ENCODE assay signal across 22 cellular contexts in the genomic region with DNA sequence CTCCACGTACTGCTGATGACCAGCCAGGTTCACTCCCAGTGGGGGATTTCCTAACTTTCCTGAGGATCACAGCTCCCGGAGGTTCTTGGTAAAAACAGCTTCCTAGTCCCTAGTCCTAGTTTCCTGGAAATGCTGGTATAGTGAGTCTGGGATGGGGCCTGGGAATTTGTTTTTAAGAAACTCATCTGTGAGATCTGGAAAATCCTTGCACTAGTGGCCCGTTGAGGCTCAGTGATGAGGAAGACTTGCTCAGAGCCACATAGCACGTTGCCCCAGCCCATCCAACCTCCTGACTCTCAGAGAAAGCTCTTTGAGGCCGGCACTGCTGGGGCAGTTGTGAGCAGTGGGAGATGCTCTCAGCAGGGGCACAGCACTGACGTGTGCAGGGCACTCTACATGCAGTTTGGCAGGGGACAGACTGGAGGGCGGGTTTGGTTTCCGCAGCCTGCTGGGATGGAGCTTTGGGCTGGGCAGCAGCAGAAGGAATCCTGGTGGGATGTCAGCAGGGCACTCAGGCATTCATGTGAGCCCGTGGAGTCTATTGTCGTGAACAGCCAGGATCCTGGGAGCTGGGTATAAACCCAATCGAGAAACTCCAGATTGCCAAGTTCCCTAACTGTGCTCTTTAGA. TPM values are rescaled to one million over a fixed set of nuclear protein-coding genes. Genes with fewer than 3 reads are reported as not detected.
DNase-seq lines count a peak whose midpoint lies in the region; TF ChIP-seq lines count a peak whose summit lies in the region.
"Had no signal": no experiment of that assay in that cellular context is flagged by ENCODE, and none has a peak within 500 bp of the region (broad histone marks: within the 10 kb centered on the region; RNA-seq: fewer than 3 reads in every experiment).

No MANE protein-coding gene starts in this region.

- no peaks in the 10 kb centered on the region for H3K27me3 ChIP-seq in HUES48 (ENCODE audit: control insufficient read depth, insufficient read depth, low read length)
- no peaks in the 10 kb centered on the region for H3K27me3 ChIP-seq in endodermal cell (ENCODE audit: control insufficient read depth, insufficient read depth, low read length, poor library complexity, severe bottlenecking)
- H3K27me3 ChIP-seq in trophoblast cell (ENCODE audit: insufficient read depth, low read length): no peaks in the 10 kb centered on the region

- no peak overlapping the region for H2AK5ac ChIP-seq in trophoblast cell (ENCODE audit: low read length)

- H3K9me3 ChIP-seq in HUES48 (ENCODE audit: control insufficient read depth, insufficient read depth, low read length): no peaks in the 10 kb centered on the region
- H3K9me3 ChIP-seq in endodermal cell (ENCODE audit: control insufficient read depth, low read length): no peaks in the 10 kb centered on the region
- no peaks in the 10 kb centered on the region for H3K9me3 ChIP-seq in trophoblast cell (ENCODE audit: insufficient read depth, low read depth, low read length)
- H3K9me3 ChIP-seq: Caco-2 had no signal

- H3K36me3 ChIP-seq in HUES48 (ENCODE audit: control insufficient read depth, insufficient read depth, low read length): no peaks in the 10 kb centered on the region
- H3K36me3 ChIP-seq in endodermal cell (ENCODE audit: control insufficient read depth, insufficient read depth, low read length): no peaks in the 10 kb centered on the region
- H3K36me3 ChIP-seq in trophoblast cell (ENCODE audit: control insufficient read depth in 1 of 2, insufficient read depth in 2 of 2, low read length in 2 of 2): no peaks in the 10 kb centered on the region

- H3K27me3 Mint-ChIP-seq in endodermal cell (ENCODE audit: insufficient read depth): no peaks in the 10 kb centered on the region
- H3K27me3 Mint-ChIP-seq: IgD-negative memory B cell, T-helper 17 cell had no signal

- H3K18ac ChIP-seq in trophoblast cell (ENCODE audit: low read length): no peak overlapping the region

- DNase-seq in NCI-H345 treated with DMSO at 0.1 percent for 48 hours (lab: John Stamatoyannopoulos, UW; ENCODE audit: unreplicated experiment): peak; percentile 6
- peak; percentile 70 for DNase-seq in endodermal cell
- DNase-seq in smooth muscle cell of the brain vasculature (ENCODE audit: low read depth, low spot score): peak; percentile 40
- no peak for DNase-seq in trophoblast cell
- DNase-seq in NCI-H2227 (lab: John Stamatoyannopoulos, UW; ENCODE audit: unreplicated experiment): no peak
- DNase-seq in GM10248 (ENCODE audit: extremely low spot score): no peak
- DNase-seq in substantia nigra (lab: John Stamatoyannopoulos, UW): no peak
- DNase-seq: Caco-2; DMS153; GF-D8; NCI-H1105; NCI-H1694 treated with DMSO at 0.1 percent for 48 hours; NCI-H2171; NCI-H748 treated with DMSO at 0.1 percent for 48 hours; NK-92 treated with Interleukin-12 subunit alpha and Interleukin-12 subunit beta, amount 100 ng/mL, for 24 hours; T-helper 17 cell had no signal

- H3K4me1 ChIP-seq in HUES48 (ENCODE audit: control insufficient read depth, insufficient read depth, low read length) (peaks cover 6% of the 10 kb centered on the region; the same call in 1 of the 2 replicates), endodermal cell (ENCODE audit: control insufficient read depth, insufficient read depth, low read length) (no peaks in the 10 kb centered on the region), trophoblast cell (ENCODE audit: control insufficient read depth in 1 of 2, insufficient read depth in 2 of 2, low read length in 2 of 2) (no peaks in the 10 kb centered on the region)
- H3K4me1 ChIP-seq: Caco-2 had no signal

- H3K27ac ChIP-seq in HUES48 (ENCODE audit: low read depth, low read length) (peak overlapping the region; percentile 21), endodermal cell (ENCODE audit: low read depth, low read length) (no peak overlapping the region), trophoblast cell (ENCODE audit: low read depth, low read length) (no peak overlapping the region), substantia nigra (ENCODE audit: low read depth, low read length, poor library complexity, severe bottlenecking) (no peak overlapping the region)
- H3K27ac ChIP-seq: HL-60 had no signal

- H4K12ac ChIP-seq in trophoblast cell (ENCODE audit: low read depth, low read length): no peak overlapping the region

- H3K79me2 ChIP-seq in trophoblast cell (ENCODE audit: control insufficient read depth, insufficient read depth, low read length, poor library complexity): no peaks in the 10 kb centered on the region

- no peak overlapping the region for H3K4me3 ChIP-seq in HUES48 (ENCODE audit: low read depth, low read length)
- H3K4me3 ChIP-seq in endodermal cell (ENCODE audit: low read length): no peak overlapping the region
- no peak overlapping the region for H3K4me3 ChIP-seq in trophoblast cell (ENCODE audit: low read depth, low read length)
- H3K4me3 ChIP-seq: GM12878 had no signal

- no peak overlapping the region for H3K4me3 Mint-ChIP-seq in endodermal cell
- H3K4me3 Mint-ChIP-seq: CD14-positive monocyte, IgD-negative memory B cell, T-helper 17 cell had no signal

- H3K9ac ChIP-seq in HUES48 (ENCODE audit: low read depth, low read length): no peak overlapping the region
- H3K9ac ChIP-seq in endodermal cell (ENCODE audit: extremely low read depth, low read length, poor library complexity, severe bottlenecking): no peak overlapping the region
- H3K9ac ChIP-seq in trophoblast cell (ENCODE audit: low read length): no peak overlapping the region

- H2BK5ac ChIP-seq in trophoblast cell (ENCODE audit: low read depth, low read length, poor library complexity): no peak overlapping the region

- no peaks in the 10 kb centered on the region for H3K36me3 Mint-ChIP-seq in endodermal cell (ENCODE audit: low read depth)
- H3K36me3 Mint-ChIP-seq: CD14-positive monocyte, IgD-negative memory B cell had no signal

- no peak overlapping the region for H4K91ac ChIP-seq in trophoblast cell (ENCODE audit: low read depth, low read length)

- H3K27ac Mint-ChIP-seq in endodermal cell: no peak overlapping the region
- H3K27ac Mint-ChIP-seq: T-helper 17 cell had no signal

- TF ChIP-seq CTCF in endodermal cell (conservative IDR thresholded peaks at IDR 0.05) (no peak), GM10248 (IDR thresholded peaks at IDR 0.05; ENCODE audit: control extremely low read depth, extremely low read depth, low read depth, missing control alignments) (no peak)

- H2AFZ ChIP-seq in trophoblast cell (ENCODE audit: insufficient read depth, low read length, poor library complexity): no peak overlapping the region

- no peak overlapping the region for H2BK120ac ChIP-seq in trophoblast cell (ENCODE audit: insufficient read depth, low read length, poor library complexity)

- POLR2A ChIA-PET in GM10248 (lab: Yijun Ruan, JAX): no interaction called here

- H2BK12ac ChIP-seq in trophoblast cell (ENCODE audit: low read length): no peak overlapping the region

- no peak overlapping the region for H3K23ac ChIP-seq in trophoblast cell (ENCODE audit: low read length)

- no peak overlapping the region for H4K8ac ChIP-seq in trophoblast cell (ENCODE audit: low read depth, low read length)

- H3K4me2 ChIP-seq in trophoblast cell (ENCODE audit: low read length): no peak overlapping the region

- H3K79me1 ChIP-seq in trophoblast cell (ENCODE audit: low read length): no peaks in the 10 kb centered on the region

- H3K14ac ChIP-seq in trophoblast cell (ENCODE audit: low read length): no peak overlapping the region

- 53 to 58% methylated on average over 10 to 11 of the region's 11 CpGs for WGBS in endodermal cell (ENCODE audit: insufficient coverage in 1 of 2, insufficient read length in 1 of 2), 2 experiments
- WGBS in trophoblast cell (ENCODE audit: extremely low coverage, insufficient coverage, insufficient read length): no CpG with 5 or more reads among the region's 11 CpGs

- H3K4me1 Mint-ChIP-seq in endodermal cell: peaks cover 5% of the 10 kb centered on the region

- CTCF ChIA-PET in GM10248 (lab: Yijun Ruan, JAX): no interaction called here

- H3K9me3 Mint-ChIP-seq in endodermal cell: peaks cover 2% of the 10 kb centered on the region

- H3K4ac ChIP-seq in trophoblast cell (ENCODE audit: low read depth, low read length): no peak overlapping the region

RNA-seq across cellular contexts. Expression of a gene that starts 31.6 kb away (rescaled TPM):
- 10 to 100 TPM; 17.6 to 23.9 TPM for total RNA-seq in endodermal cell
- polyA plus RNA-seq in endodermal cell (2013, experiment 1 of 2): 5.3 TPM
- 2.2 TPM for polyA plus RNA-seq in endodermal cell (2013, experiment 2 of 2)
- 0.18 and 0.79 TPM in 2 replicates for polyA plus RNA-seq in trophoblast cell (2013)
- total RNA-seq: SK-MEL-5 had no signal
- polyA plus RNA-seq: CD14-positive monocyte had no signal

RNA-seq across cellular contexts. Expression of a gene that starts 31.6 kb away (rescaled TPM):
- 10 to 100 TPM; 42.0 to 59.1 TPM for total RNA-seq in endodermal cell
- 26.1 TPM for polyA plus RNA-seq in endodermal cell (2013, experiment 1 of 2)
- polyA plus RNA-seq in endodermal cell (2013, experiment 2 of 2): 27.2 TPM
- polyA plus RNA-seq in trophoblast cell (2013): 10.0 and 10.1 TPM in 2 replicates

RNA-seq across cellular contexts. Expression of a gene that starts 55.1 kb away (rescaled TPM):
- total RNA-seq in endodermal cell: 1 to 10 TPM; 4.1 to 6.5 TPM
- 5.9 TPM for polyA plus RNA-seq in endodermal cell (2013, experiment 1 of 2)
- 6.5 TPM for polyA plus RNA-seq in endodermal cell (2013, experiment 2 of 2)
- 0.53 and 0.60 TPM in 2 replicates for polyA plus RNA-seq in trophoblast cell (2013)
- polyA plus RNA-seq: CD14-positive monocyte had no signal

Comparison
In these comparisons a context has a peak if more than half of its experiments do, and no peak if none do; other contexts are left out.
1. DNase-seq: peak in NCI-H345 treated with DMSO at 0.1 percent for 48 hours (single experiment), endodermal cell (single experiment) and smooth muscle cell of the brain vasculature (single experiment); none in trophoblast cell (0 of 2), NCI-H2227 (single experiment), GM10248 (single experiment) and substantia nigra (0 of 49).